Comparison of ENCODE assay signal across 21 cellular contexts in genomic region chr14:99921431-99921830, GRCh38.
"Had no signal": no experiment of that assay in that cellular context is flagged by ENCODE, and none has a peak within 500 bp of the region (broad histone marks: within the 10 kb centered on the region; RNA-seq: fewer than 3 reads in every experiment).

No MANE protein-coding gene starts in this region.

- H3K4me1 Mint-ChIP-seq: naive thymus-derived CD8-positive, alpha-beta T cell; nephron progenitor cell; neural crest cell; stimulated activated effector memory CD8-positive, alpha-beta T cell treated with anti-CD3 and anti-CD28 coated beads, Interleukin-12 subunit alpha, Interleukin-12 subunit beta, amount 100 ng/mL, for 72 hours; stimulated activated naive B cell treated with anti-CD40 and anti-IgM and Interleukin-4, amounts not matched to agents 10 μg/mL and 1 μg/mL and 100 μg/mL, for 72 hours had no signal

- H3K36me3 Mint-ChIP-seq: naive thymus-derived CD8-positive, alpha-beta T cell; natural killer cell treated with Interleukin-12 subunit alpha and Interleukin-12 subunit beta and Interleukin-15 and Interleukin-18, amount 100 ng/mL, for 72 hours; stimulated activated effector memory CD8-positive, alpha-beta T cell treated with anti-CD3 and anti-CD28 coated beads, Interleukin-12 subunit alpha, Interleukin-12 subunit beta, amount 100 ng/mL, for 72 hours; stimulated activated naive B cell treated with anti-CD40 and anti-IgM and Interleukin-4, amounts not matched to agents 10 μg/mL and 1 μg/mL and 100 μg/mL, for 72 hours had no signal

- ATAC-seq: naive thymus-derived CD8-positive, alpha-beta T cell; natural killer cell treated with Interleukin-12 subunit alpha and Interleukin-12 subunit beta and Interleukin-15 and Interleukin-18, amount 100 ng/mL, for 72 hours; pancreas; right cardiac atrium; right lobe of liver; stimulated activated effector memory CD8-positive, alpha-beta T cell treated with anti-CD3 and anti-CD28 coated beads, Interleukin-12 subunit alpha, Interleukin-12 subunit beta, amount 100 ng/mL, for 72 hours; stimulated activated naive B cell treated with anti-CD40 and anti-IgM and Interleukin-4, amounts not matched to agents 10 μg/mL and 1 μg/mL and 100 μg/mL, for 72 hours had no signal

- H3K27ac Mint-ChIP-seq: natural killer cell treated with Interleukin-12 subunit alpha and Interleukin-12 subunit beta and Interleukin-15 and Interleukin-18, amount 100 ng/mL, for 72 hours; nephron progenitor cell; stimulated activated effector memory CD8-positive, alpha-beta T cell treated with anti-CD3 and anti-CD28 coated beads, Interleukin-12 subunit alpha, Interleukin-12 subunit beta, amount 100 ng/mL, for 72 hours; stimulated activated naive B cell treated with anti-CD40 and anti-IgM and Interleukin-4, amounts not matched to agents 10 μg/mL and 1 μg/mL and 100 μg/mL, for 72 hours; stimulated activated naive CD8-positive, alpha-beta T cell treated with anti-CD3 and anti-CD28 coated beads, Interleukin-15, Interleukin-2, amounts not matched to agents 100 ng/mL and 50 ng/mL, for 24 hours had no signal

- H3K4me3 Mint-ChIP-seq: naive thymus-derived CD8-positive, alpha-beta T cell; natural killer cell treated with Interleukin-12 subunit alpha and Interleukin-12 subunit beta and Interleukin-15 and Interleukin-18, amount 100 ng/mL, for 72 hours; nephron progenitor cell; neural crest cell; stimulated activated effector memory CD8-positive, alpha-beta T cell treated with anti-CD3 and anti-CD28 coated beads, Interleukin-12 subunit alpha, Interleukin-12 subunit beta, amount 100 ng/mL, for 72 hours; stimulated activated naive B cell treated with anti-CD40 and anti-IgM and Interleukin-4, amounts not matched to agents 10 μg/mL and 1 μg/mL and 100 μg/mL, for 72 hours; stimulated activated naive CD8-positive, alpha-beta T cell treated with anti-CD3 and anti-CD28 coated beads, Interleukin-15, Interleukin-2, amounts not matched to agents 100 ng/mL and 50 ng/mL, for 24 hours had no signal

- DNase-seq: naive thymus-derived CD8-positive, alpha-beta T cell; nephron progenitor cell; pancreas; right cardiac atrium; right lobe of liver; sigmoid colon; small intestine; stimulated activated CD4-positive, alpha-beta T cell treated with anti-CD3 and anti-CD28 coated beads, Interleukin-15, amount 100 ng/mL, for 24 hours; stimulated activated CD4-positive, alpha-beta T cell treated with anti-CD3 and anti-CD28 coated beads, Interleukin-2, amount 100 ng/mL, for 24 hours; stimulated activated CD4-positive, alpha-beta T cell treated with anti-CD3 and anti-CD28 coated beads, Interleukin-2, amount 100 ng/mL, for 48 hours; stimulated activated CD4-positive, alpha-beta T cell treated with anti-CD3 and anti-CD28 coated beads, Interleukin-4, amount 100 ng/mL, for 24 hours; stimulated activated naive B cell treated with anti-CD40 and anti-IgM and Interleukin-4, amounts not matched to agents 10 μg/mL and 1 μg/mL and 100 μg/mL, for 72 hours; stimulated activated naive CD4-positive, alpha-beta T cell treated with Interleukin-2 at 50 U/mL for 16 hours; stomach; thyroid gland; trophoblast cell; upper lobe of left lung had no signal

- H3K9me3 Mint-ChIP-seq: naive thymus-derived CD8-positive, alpha-beta T cell; natural killer cell treated with Interleukin-12 subunit alpha and Interleukin-12 subunit beta and Interleukin-15 and Interleukin-18, amount 100 ng/mL, for 72 hours; nephron progenitor cell; neural crest cell; stimulated activated effector memory CD8-positive, alpha-beta T cell treated with anti-CD3 and anti-CD28 coated beads, Interleukin-12 subunit alpha, Interleukin-12 subunit beta, amount 100 ng/mL, for 72 hours; stimulated activated naive B cell treated with anti-CD40 and anti-IgM and Interleukin-4, amounts not matched to agents 10 μg/mL and 1 μg/mL and 100 μg/mL, for 72 hours; stimulated activated naive CD8-positive, alpha-beta T cell treated with anti-CD3 and anti-CD28 coated beads, Interleukin-15, Interleukin-2, amounts not matched to agents 100 ng/mL and 50 ng/mL, for 24 hours had no signal
